In the genomic region with DNA sequence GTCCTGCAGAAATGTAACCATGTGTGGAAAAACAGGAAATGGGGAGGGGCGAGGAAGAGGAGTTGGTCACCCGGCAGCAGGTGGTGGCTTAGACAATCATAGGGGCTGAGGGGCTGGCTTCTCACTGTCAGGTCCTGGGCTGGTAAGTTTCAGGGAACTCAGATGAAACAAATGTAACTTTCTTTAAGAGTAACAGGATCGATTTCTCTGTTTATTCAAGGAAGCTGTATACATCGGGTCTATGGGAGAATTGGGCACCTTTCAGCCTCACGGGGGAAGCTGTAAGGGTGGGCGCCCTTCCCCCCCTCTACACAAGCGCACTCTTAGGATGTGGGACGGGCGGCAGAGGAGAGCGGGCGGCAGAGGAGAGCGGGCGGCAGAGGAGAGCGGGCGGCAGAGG, we compare ENCODE assay signal across 15 cellular contexts.
DNase-seq lines count a peak whose midpoint lies in the region; ATAC-seq and TF ChIP-seq lines count a peak whose summit lies in the region.
"Had no signal": no experiment of that assay in that cellular context is flagged by ENCODE, and none has a peak within 500 bp of the region (broad histone marks: within the 10 kb centered on the region; RNA-seq: fewer than 3 reads in every experiment).

No MANE protein-coding gene starts in this region.

- H3K9me3 ChIP-seq in CD4-positive, alpha-beta T cell (ENCODE audit: control insufficient read depth, low read length), result no peaks in the 10 kb centered on the region
- no peaks in the 10 kb centered on the region for H3K9me3 ChIP-seq in HUES6 (ENCODE audit: control insufficient read depth, insufficient read depth, low read depth, low read length)
- peaks cover 0 to 3% (median 0%) of the 10 kb centered on the region in 4 donors for H3K9me3 ChIP-seq in Peyer's patch

- DNase-seq in CD4-positive, alpha-beta T cell, result no peak
- no peak for DNase-seq in central memory CD8-positive, alpha-beta T cell (ENCODE audit: low spot score in 2 of 2)
- DNase-seq in nephron progenitor cell (no peak), Peyer's patch (no peak), SW 1271 (lab: John Stamatoyannopoulos, UW) (no peak), COLO668 (lab: John Stamatoyannopoulos, UW; ENCODE audit: unreplicated experiment) (no peak), HT-29 (ENCODE audit: low spot score) (no peak)
- DNase-seq: AML-193, brain microvascular endothelial cell, DMS79 treated with DMSO at 0.1 percent for 48 hours, NCI-H1436, NCI-H446 treated with DMSO at 0.1 percent for 48 hours, PC-9 had no signal

- no peak for TF ChIP-seq CTCF in CD4-positive, alpha-beta T cell (IDR thresholded peaks at IDR 0.05)
- no peak for TF ChIP-seq CTCF in nephron progenitor cell (IDR thresholded peaks at IDR 0.05)
- no peak for TF ChIP-seq CTCF in Peyer's patch (IDR thresholded peaks at IDR 0.05)

- H3K4me3 Mint-ChIP-seq in CD4-positive, alpha-beta T cell, result peak overlapping the region; percentile 75
- H3K4me3 Mint-ChIP-seq in central memory CD8-positive, alpha-beta T cell, result peak overlapping the region; percentile 57
- H3K4me3 Mint-ChIP-seq in nephron progenitor cell, result peak overlapping the region; percentile 73

- intact Hi-C loops in CD4-positive, alpha-beta T cell (cut with DNase I, micrococcal nuclease), result no loop called here

- TF ChIP-seq POLR2A in Peyer's patch (IDR thresholded peaks at IDR 0.05), result no peak

- H3K27me3 ChIP-seq in CD4-positive, alpha-beta T cell (ENCODE audit: control insufficient read depth, insufficient read depth, low read length), result peaks cover 11% of the 10 kb centered on the region
- H3K27me3 ChIP-seq in HUES6 (ENCODE audit: control insufficient read depth, insufficient read depth, low read length) (peaks cover 27% of the 10 kb centered on the region), Peyer's patch (peaks cover 0 to 5% of the 10 kb centered on the region in 2 donors)

- no peak overlapping the region for H3K9ac ChIP-seq in HUES6 (ENCODE audit: low read length)

- peak overlapping the region; percentile 58 for H3K4me3 ChIP-seq in HUES6 (ENCODE audit: low read depth, low read length)
- no peak overlapping the region for H3K4me3 ChIP-seq in Peyer's patch
- H3K4me3 ChIP-seq: PC-9 had no signal

- H3K36me3 ChIP-seq in HUES6 (ENCODE audit: control insufficient read depth, insufficient read depth, low read length) (no peaks in the 10 kb centered on the region), Peyer's patch (no peaks in the 10 kb centered on the region)
- H3K36me3 ChIP-seq: brain microvascular endothelial cell had no signal

- no peaks in the 10 kb centered on the region for H3K36me3 Mint-ChIP-seq in CD4-positive, alpha-beta T cell (ENCODE audit: low read depth)
- no peaks in the 10 kb centered on the region for H3K36me3 Mint-ChIP-seq in central memory CD8-positive, alpha-beta T cell (ENCODE audit: insufficient read depth)
- no peaks in the 10 kb centered on the region for H3K36me3 Mint-ChIP-seq in nephron progenitor cell (ENCODE audit: low read depth)

- POLR2A ChIA-PET in CD4-positive, alpha-beta T cell (lab: Charles Lee), result interaction anchor here (0.5 kb wide), 1 partner anchor 236 kb away, joined by 3 read pairs; no protein-coding TSS in a partner anchor

- peaks cover 17% of the 10 kb centered on the region for H3K4me1 Mint-ChIP-seq in CD4-positive, alpha-beta T cell (ENCODE audit: low read depth)
- peaks cover 17% of the 10 kb centered on the region for H3K4me1 Mint-ChIP-seq in central memory CD8-positive, alpha-beta T cell
- peaks cover 19% of the 10 kb centered on the region for H3K4me1 Mint-ChIP-seq in nephron progenitor cell

- H3K9me3 Mint-ChIP-seq in CD4-positive, alpha-beta T cell, result no peaks in the 10 kb centered on the region
- H3K9me3 Mint-ChIP-seq in central memory CD8-positive, alpha-beta T cell, result no peaks in the 10 kb centered on the region
- peaks cover 4% of the 10 kb centered on the region for H3K9me3 Mint-ChIP-seq in nephron progenitor cell
- H3K9me3 Mint-ChIP-seq: activated T-helper 1 cell treated with anti-CD3 and anti-CD28 coated beads, Interleukin-12 subunit alpha, Interleukin-12 subunit beta, Interleukin-2, Interleukin-4 antibody, amounts not matched to agents 30 ng/mL and 10 ng/mL and 1 ng/mL, durations not matched to agents 14 hours and 24 hours and 36 hours had no signal

- H3K27ac ChIP-seq in CD4-positive, alpha-beta T cell (ENCODE audit: low read depth, low read length), result no peak overlapping the region
- no peak overlapping the region for H3K27ac ChIP-seq in HUES6 (ENCODE audit: low read depth, low read length)
- no peak overlapping the region for H3K27ac ChIP-seq in Peyer's patch
- H3K27ac ChIP-seq: brain microvascular endothelial cell, PC-9 had no signal

- H3K27me3 Mint-ChIP-seq in CD4-positive, alpha-beta T cell, result peaks cover 46% of the 10 kb centered on the region
- H3K27me3 Mint-ChIP-seq in central memory CD8-positive, alpha-beta T cell, result peaks cover 63% of the 10 kb centered on the region
- peaks cover 47% of the 10 kb centered on the region for H3K27me3 Mint-ChIP-seq in nephron progenitor cell (ENCODE audit: low read depth, poor library complexity)

- H3K4me1 ChIP-seq in HUES6 (ENCODE audit: control insufficient read depth, insufficient read depth, low read length) (peaks cover 12% of the 10 kb centered on the region; the same call in 1 of the 2 replicates), Peyer's patch (no peaks in the 10 kb centered on the region)

- H3K27ac Mint-ChIP-seq in CD4-positive, alpha-beta T cell, result no peak overlapping the region
- H3K27ac Mint-ChIP-seq in central memory CD8-positive, alpha-beta T cell (ENCODE audit: low read depth), result peak overlapping the region; percentile 16
- no peak overlapping the region for H3K27ac Mint-ChIP-seq in nephron progenitor cell
- H3K27ac Mint-ChIP-seq: activated T-helper 1 cell treated with anti-CD3 and anti-CD28 coated beads, Interleukin-12 subunit alpha, Interleukin-12 subunit beta, Interleukin-2, Interleukin-4 antibody, amounts not matched to agents 30 ng/mL and 10 ng/mL and 1 ng/mL, durations not matched to agents 14 hours and 24 hours and 36 hours had no signal

- peak; percentile 11 for ATAC-seq in CD4-positive, alpha-beta T cell (ENCODE audit: poor library complexity)
- no peak for ATAC-seq in central memory CD8-positive, alpha-beta T cell (replicated peaks; ENCODE audit: extremely low read depth, poor library complexity, severe bottlenecking)

- CTCF ChIA-PET in CD4-positive, alpha-beta T cell (lab: Charles Lee), result no interaction called here
